In genomic region chr3:69724722-69725435, GRCh38 we compare ENCODE assay signal across 27 cellular contexts. TPM values are rescaled to one million over a fixed set of nuclear protein-coding genes. Genes with fewer than 3 reads are reported as not detected.
DNase-seq lines count a peak whose midpoint lies in the region; ATAC-seq, FAIRE-seq and TF ChIP-seq lines count a peak whose summit lies in the region.
"Had no signal": no experiment of that assay in that cellular context is flagged by ENCODE, and none has a peak within 500 bp of the region (broad histone marks: within the 10 kb centered on the region; RNA-seq: fewer than 3 reads in every experiment).

No MANE protein-coding gene starts in this region.

- no peaks in the 10 kb centered on the region for H3K36me3 ChIP-seq in astrocyte (ENCODE audit: insufficient read depth, low read length)
- H3K36me3 ChIP-seq: esophagus squamous epithelium, MG63, spleen, uterus had no signal

- FAIRE-seq in astrocyte (lab: Jason Lieb, UNC) = no peak
- FAIRE-seq: GM12891, HepG2 had no signal

- ATAC-seq in Right ventricle myocardium superior (ENCODE audit: poor library complexity) (peak; percentile 86), right cardiac atrium (peak; percentile 61 to 84)
- no peak for ATAC-seq in stimulated activated naive CD8-positive, alpha-beta T cell treated with anti-CD3 and anti-CD28 coated beads, Interleukin-15, amount 100 ng/mL, for 72 hours
- ATAC-seq: activated naive CD8-positive, alpha-beta T cell treated with anti-CD3 and anti-CD28 coated beads, Interleukin-2, amount 50 U/mL, for 24 hours; activated T-helper 17 cell treated with anti-CD3 and anti-CD28 coated beads, Interleukin-2, amount 50 U/mL, for 72 hours; HepG2 had no signal

- peak overlapping the region; percentile 20 for H3K27ac Mint-ChIP-seq in astrocyte (ENCODE audit: unreplicated experiment)
- H3K27ac Mint-ChIP-seq in stimulated activated naive CD8-positive, alpha-beta T cell treated with anti-CD3 and anti-CD28 coated beads, Interleukin-15, amount 100 ng/mL, for 72 hours = no peak overlapping the region
- H3K27ac Mint-ChIP-seq: activated naive CD8-positive, alpha-beta T cell treated with anti-CD3 and anti-CD28 coated beads, Interleukin-2, amount 50 U/mL, for 24 hours; activated T-helper 17 cell treated with anti-CD3 and anti-CD28 coated beads, Interleukin-2, amount 50 U/mL, for 72 hours had no signal

- H3K36me3 Mint-ChIP-seq in astrocyte (ENCODE audit: low read depth, unreplicated experiment) = no peaks in the 10 kb centered on the region

- H4K20me1 ChIP-seq in astrocyte (ENCODE audit: insufficient read depth, low read length) = no peaks in the 10 kb centered on the region

- no peaks in the 10 kb centered on the region for H3K9me3 Mint-ChIP-seq in astrocyte (ENCODE audit: unreplicated experiment)
- H3K9me3 Mint-ChIP-seq in stimulated activated naive CD8-positive, alpha-beta T cell treated with anti-CD3 and anti-CD28 coated beads, Interleukin-15, amount 100 ng/mL, for 72 hours = no peaks in the 10 kb centered on the region
- H3K9me3 Mint-ChIP-seq: activated naive CD8-positive, alpha-beta T cell treated with anti-CD3 and anti-CD28 coated beads, Interleukin-2, amount 50 U/mL, for 24 hours; activated T-helper 17 cell treated with anti-CD3 and anti-CD28 coated beads, Interleukin-2, amount 50 U/mL, for 72 hours; nephron had no signal

- intact Hi-C loops in Right ventricle myocardium superior (cut with DNase I) = no loop called here
- intact Hi-C loops in cardiac septum (cut with DNase I) = no loop called here
- intact Hi-C loops in right cardiac atrium (cut with DNase I) = no loop called here

- H3K4me3 ChIP-seq in astrocyte (ENCODE audit: insufficient read depth, low read depth, low read length) (no peak overlapping the region), right cardiac atrium (ENCODE audit: low read length) (no peak overlapping the region)
- H3K4me3 ChIP-seq: esophagus squamous epithelium, MG63, SK-N-MC, spleen, uterus had no signal

- no peaks in the 10 kb centered on the region for H3K4me1 ChIP-seq in astrocyte (ENCODE audit: insufficient read depth, low read length)
- peaks cover 3% of the 10 kb centered on the region for H3K4me1 ChIP-seq in right cardiac atrium (ENCODE audit: control insufficient read depth, insufficient read depth, low read length)
- H3K4me1 ChIP-seq: esophagus squamous epithelium, spleen, uterus had no signal

- no peaks in the 10 kb centered on the region for H3K79me2 ChIP-seq in astrocyte (ENCODE audit: insufficient read depth, low read length)

- H3K4me2 ChIP-seq in astrocyte (ENCODE audit: low read length) = no peak overlapping the region

- no peak overlapping the region for H2AFZ ChIP-seq in astrocyte (ENCODE audit: low read depth, low read length)

- WGBS in right cardiac atrium = 30% methylated on average over 2 of the region's 2 CpGs

- peaks cover 11% of the 10 kb centered on the region for H3K27me3 ChIP-seq in astrocyte (ENCODE audit: insufficient read depth, low read length)
- no peaks in the 10 kb centered on the region for H3K27me3 ChIP-seq in right cardiac atrium (ENCODE audit: control insufficient read depth, insufficient read depth)
- H3K27me3 ChIP-seq: esophagus squamous epithelium, MG63, spleen, uterus had no signal

- no peak overlapping the region for H3K4me3 Mint-ChIP-seq in astrocyte (ENCODE audit: unreplicated experiment)
- no peak overlapping the region for H3K4me3 Mint-ChIP-seq in stimulated activated naive CD8-positive, alpha-beta T cell treated with anti-CD3 and anti-CD28 coated beads, Interleukin-15, amount 100 ng/mL, for 72 hours
- H3K4me3 Mint-ChIP-seq: activated naive CD8-positive, alpha-beta T cell treated with anti-CD3 and anti-CD28 coated beads, Interleukin-2, amount 50 U/mL, for 24 hours; activated T-helper 17 cell treated with anti-CD3 and anti-CD28 coated beads, Interleukin-2, amount 50 U/mL, for 72 hours; central memory CD8-positive, alpha-beta T cell; nephron had no signal

- peaks cover 16% of the 10 kb centered on the region for H3K4me1 Mint-ChIP-seq in astrocyte (ENCODE audit: low read depth, unreplicated experiment)
- H3K4me1 Mint-ChIP-seq in stimulated activated naive CD8-positive, alpha-beta T cell treated with anti-CD3 and anti-CD28 coated beads, Interleukin-15, amount 100 ng/mL, for 72 hours = no peaks in the 10 kb centered on the region
- H3K4me1 Mint-ChIP-seq: activated naive CD8-positive, alpha-beta T cell treated with anti-CD3 and anti-CD28 coated beads, Interleukin-2, amount 50 U/mL, for 24 hours; activated T-helper 17 cell treated with anti-CD3 and anti-CD28 coated beads, Interleukin-2, amount 50 U/mL, for 72 hours; central memory CD8-positive, alpha-beta T cell had no signal

- H3K27me3 Mint-ChIP-seq in astrocyte (ENCODE audit: low read depth, unreplicated experiment) = peaks cover 3% of the 10 kb centered on the region
- H3K27me3 Mint-ChIP-seq in stimulated activated naive CD8-positive, alpha-beta T cell treated with anti-CD3 and anti-CD28 coated beads, Interleukin-15, amount 100 ng/mL, for 72 hours = peaks cover 11% of the 10 kb centered on the region
- H3K27me3 Mint-ChIP-seq: activated naive CD8-positive, alpha-beta T cell treated with anti-CD3 and anti-CD28 coated beads, Interleukin-2, amount 50 U/mL, for 24 hours; activated T-helper 17 cell treated with anti-CD3 and anti-CD28 coated beads, Interleukin-2, amount 50 U/mL, for 72 hours; central memory CD8-positive, alpha-beta T cell had no signal

- H3K9ac ChIP-seq in astrocyte (ENCODE audit: low read length) = no peak overlapping the region

- no peak for TF ChIP-seq CTCF in astrocyte (IDR thresholded peaks at IDR 0.05; ENCODE audit: insufficient read depth, low read depth, low read length)

- no peak for DNase-seq in Right ventricle myocardium superior
- no peak for DNase-seq in cardiac septum (ENCODE audit: low spot score)
- peak; percentile 26 for DNase-seq in astrocyte (ENCODE audit: low read depth)
- peak in 1 of 3 donors; percentile 17 for DNase-seq in right cardiac atrium
- DNase-seq in substantia nigra (lab: John Stamatoyannopoulos, UW) = no peak
- no peak for DNase-seq in activated naive CD4-positive, alpha-beta T cell (lab: John Stamatoyannopoulos, UW)
- DNase-seq in AG20443 (ENCODE audit: low spot score) = no peak
- no peak for DNase-seq in stimulated activated naive CD8-positive, alpha-beta T cell treated with anti-CD3 and anti-CD28 coated beads, Interleukin-15, amount 100 ng/mL, for 72 hours
- DNase-seq: activated CD4-positive, alpha-beta T cell treated with anti-CD3 and anti-CD28 coated beads for 4 hours; activated naive CD8-positive, alpha-beta T cell treated with anti-CD3 and anti-CD28 coated beads, Interleukin-2, amount 50 U/mL, for 24 hours; C1 segment of cervical spinal cord; DMS153; esophagus squamous epithelium; HCEC 1CT; islet precursor cell; MG63; NCI-H1694; posterior cingulate gyrus; spleen; stimulated activated CD4-positive, alpha-beta T cell treated with anti-CD3 and anti-CD28 coated beads, Interleukin-4, amount 100 ng/mL, for 4 hours; uterus had no signal

- H3K27ac ChIP-seq in astrocyte (ENCODE audit: low read depth, low read length) (no peak overlapping the region), right cardiac atrium (ENCODE audit: low read length) (peak overlapping the region; percentile 88), substantia nigra (ENCODE audit: low read depth, low read length, poor library complexity, severe bottlenecking) (no peak overlapping the region)
- H3K27ac ChIP-seq: esophagus squamous epithelium, SK-N-MC, spleen, uterus had no signal

- H3K9me3 ChIP-seq in astrocyte (ENCODE audit: insufficient read depth, low read depth, low read length) (no peaks in the 10 kb centered on the region), right cardiac atrium (ENCODE audit: control insufficient read depth, low read length) (no peaks in the 10 kb centered on the region)
- H3K9me3 ChIP-seq: esophagus squamous epithelium, MG63, spleen, uterus had no signal

RNA-seq across cellular contexts. Expression of gene MITF, which starts 14.4 kb away (rescaled TPM):
- total RNA-seq in Right ventricle myocardium superior = 65.5 TPM
- total RNA-seq in cardiac septum = 97.6 TPM
- 6.0 and 6.2 TPM in 2 replicates for total RNA-seq in astrocyte
- 10 to 100 TPM; 48.3 to 75.3 (median 58.4) TPM for total RNA-seq in right cardiac atrium
- 18.6 TPM for polyA plus RNA-seq in right cardiac atrium
- total RNA-seq: activated T-helper 17 cell treated with anti-CD3 and anti-CD28 coated beads, Interleukin-2, amount 50 U/mL, for 72 hours had no signal
